23 cellular contexts compared by ENCODE assay signal in genomic region chr1:172789840-172790239, GRCh38.
"Had no signal": no experiment of that assay in that cellular context is flagged by ENCODE, and none has a peak within 500 bp of the region (broad histone marks: within the 10 kb centered on the region; RNA-seq: fewer than 3 reads in every experiment).

No MANE protein-coding gene starts in this region.

- H3K4me1 ChIP-seq: neural progenitor cell, parathyroid adenoma, psoas muscle, right lobe of liver, sigmoid colon, stomach, thyroid gland, tibial nerve, upper lobe of left lung, vagina had no signal

- H3K9ac ChIP-seq: neural progenitor cell, parathyroid adenoma had no signal

- H3K79me2 ChIP-seq: parathyroid adenoma had no signal

- H3K27me3 ChIP-seq: neural progenitor cell, ovary, right lobe of liver, sigmoid colon, stomach, thyroid gland, tibial nerve, upper lobe of left lung, vagina had no signal

- DNase-seq: occipital lobe; ovary; posterior cingulate gyrus; psoas muscle; right cardiac atrium; right lobe of liver; sigmoid colon; small intestine; stimulated activated CD4-positive, alpha-beta T cell treated with anti-CD3 and anti-CD28 coated beads, Interleukin-15, amount 100 ng/mL, for 24 hours; stimulated activated CD4-positive, alpha-beta T cell treated with anti-CD3 and anti-CD28 coated beads, Interleukin-2, amount 100 ng/mL, for 24 hours; stimulated activated CD4-positive, alpha-beta T cell treated with anti-CD3 and anti-CD28 coated beads, Interleukin-2, amount 100 ng/mL, for 48 hours; stimulated activated CD4-positive, alpha-beta T cell treated with anti-CD3 and anti-CD28 coated beads, Interleukin-4, amount 100 ng/mL, for 24 hours; stimulated activated naive B cell treated with anti-CD40 and anti-IgM and Interleukin-4, amounts not matched to agents 10 μg/mL and 1 μg/mL and 100 μg/mL, for 72 hours; stimulated activated naive CD4-positive, alpha-beta T cell treated with Interleukin-2 at 50 U/mL for 16 hours; stomach; thyroid gland; upper lobe of left lung had no signal

- H3K9me3 ChIP-seq: ovary, psoas muscle, right lobe of liver, sigmoid colon, stomach, thoracic aorta, thyroid gland, tibial nerve, upper lobe of left lung, vagina had no signal

- H3K27ac ChIP-seq: neural progenitor cell, ovary, parathyroid adenoma, psoas muscle, right lobe of liver, sigmoid colon, stomach, thoracic aorta, thyroid gland, tibial nerve, upper lobe of left lung, vagina had no signal

- H3K4me3 ChIP-seq: neural progenitor cell, ovary, psoas muscle, right lobe of liver, sigmoid colon, stomach, thoracic aorta, thyroid gland, tibial nerve, upper lobe of left lung, vagina had no signal

- H3K36me3 ChIP-seq: neural progenitor cell, ovary, right lobe of liver, sigmoid colon, stomach, thoracic aorta, thyroid gland, tibial nerve, upper lobe of left lung, vagina had no signal

- H2AFZ ChIP-seq: parathyroid adenoma had no signal

- H3K4me2 ChIP-seq: neural progenitor cell had no signal

- ATAC-seq: psoas muscle; right cardiac atrium; right lobe of liver; stimulated activated effector memory CD8-positive, alpha-beta T cell treated with anti-CD3 and anti-CD28 coated beads, Interleukin-12 subunit alpha, Interleukin-12 subunit beta, amount 100 ng/mL, for 72 hours; stimulated activated naive B cell treated with anti-CD40 and anti-IgM and Interleukin-4, amounts not matched to agents 10 μg/mL and 1 μg/mL and 100 μg/mL, for 72 hours had no signal
